ENCODE assay signal across 17 cellular contexts in the genomic region with DNA sequence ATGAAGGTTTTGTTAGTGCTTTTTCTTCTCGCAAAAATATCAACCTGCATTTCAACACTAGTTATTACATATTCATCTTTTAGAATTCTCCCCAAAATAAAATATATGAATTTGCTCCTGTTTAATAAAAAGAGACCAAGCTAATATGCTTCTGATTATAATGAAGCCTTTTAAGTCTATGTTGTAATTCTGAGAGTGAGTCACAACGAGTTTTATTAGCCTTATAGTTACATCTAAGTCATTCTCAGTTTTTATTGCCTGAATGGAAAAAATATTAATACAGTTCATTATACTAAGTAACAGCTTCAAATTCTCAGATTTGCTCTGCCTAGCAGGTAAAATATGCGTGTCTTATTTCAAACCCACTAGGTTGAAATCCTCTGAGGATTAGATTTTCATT.
"Had no signal": no experiment of that assay in that cellular context is flagged by ENCODE, and none has a peak within 500 bp of the region (broad histone marks: within the 10 kb centered on the region; RNA-seq: fewer than 3 reads in every experiment).

No MANE protein-coding gene starts in this region.

- H3K27ac Mint-ChIP-seq: activated CD8-positive, alpha-beta T cell treated with anti-CD3 and anti-CD28 coated beads, Interleukin-2, amount 10 ng/mL, durations not matched to agents 7 days and 5 days; nephron progenitor cell; T-helper 1 cell treated with Interleukin-12 subunit alpha and Interleukin-12 subunit beta and Interleukin-4 antibody, amounts not matched to agents 30 μg/mL and 1 μg/mL, for 36 hours had no signal

- H3K9me3 Mint-ChIP-seq: central memory CD8-positive, alpha-beta T cell; T-helper 1 cell treated with Interleukin-12 subunit alpha and Interleukin-12 subunit beta and Interleukin-4 antibody, amounts not matched to agents 30 μg/mL and 1 μg/mL, for 36 hours had no signal

- H3K27me3 Mint-ChIP-seq: central memory CD8-positive, alpha-beta T cell had no signal

- H3K27me3 ChIP-seq: heart right ventricle, sigmoid colon had no signal

- H3K4me3 Mint-ChIP-seq: activated CD8-positive, alpha-beta T cell treated with anti-CD3 and anti-CD28 coated beads, Interleukin-2, amount 10 ng/mL, durations not matched to agents 7 days and 5 days; central memory CD8-positive, alpha-beta T cell; nephron progenitor cell; T-helper 1 cell treated with Interleukin-12 subunit alpha and Interleukin-12 subunit beta and Interleukin-4 antibody, amounts not matched to agents 30 μg/mL and 1 μg/mL, for 36 hours had no signal

- H3K4me3 ChIP-seq: heart right ventricle, left ventricle myocardium inferior, psoas muscle, sigmoid colon had no signal

- H3K4me1 ChIP-seq: left ventricle myocardium inferior, psoas muscle had no signal

- H3K36me3 ChIP-seq: heart right ventricle, left ventricle myocardium inferior, sigmoid colon had no signal

- H3K9me3 ChIP-seq: psoas muscle, sigmoid colon had no signal

- H3K4me1 Mint-ChIP-seq: central memory CD8-positive, alpha-beta T cell had no signal

- H3K27ac ChIP-seq: heart right ventricle, left ventricle myocardium inferior, psoas muscle had no signal

- DNase-seq: activated CD4-positive, alpha-beta T cell treated with anti-CD3 and anti-CD28 coated beads for 48 hours; activated CD8-positive, alpha-beta memory T cell treated with anti-CD3 and anti-CD28 coated beads, Interleukin-2, amount 50 U/mL, for 48 hours; activated CD8-positive, alpha-beta T cell treated with anti-CD3 and anti-CD28 coated beads, Interleukin-2, amount 10 ng/mL, durations not matched to agents 7 days and 5 days; cortex of kidney; effector CD8-positive, alpha-beta T cell; foreskin melanocyte; heart right ventricle; kidney; left ventricle myocardium inferior; nephron progenitor cell; psoas muscle; sigmoid colon; stimulated activated CD4-positive, alpha-beta T cell treated with anti-CD3 and anti-CD28 coated beads, Interleukin-4, amount 100 ng/mL, for 1 hour; stimulated activated CD8-positive, alpha-beta memory T cell treated with anti-CD3 and anti-CD28 coated beads, Interleukin-4, amount 100 ng/mL, for 48 hours; stimulated activated naive CD8-positive, alpha-beta T cell treated with anti-CD3 and anti-CD28 coated beads, Interleukin-15, Interleukin-2, amounts not matched to agents 100 U/mL and 50 U/mL, for 24 hours had no signal
